In genomic region chr3:57691411-57692133, GRCh38 we compare ENCODE assay signal across 8 cellular contexts. TPM values are rescaled to one million over a fixed set of nuclear protein-coding genes. Genes with fewer than 3 reads are reported as not detected.
DNase-seq lines count a peak whose midpoint lies in the region; ATAC-seq and TF ChIP-seq lines count a peak whose summit lies in the region.

No MANE protein-coding gene starts in this region.

- no peak for ATAC-seq in GM18519 (IDR thresholded peaks at IDR 0.05; ENCODE audit: low FRiP score, unreplicated experiment)

- H3K27ac Mint-ChIP-seq in activated T-cell treated with anti-CD3 and anti-CD28 coated beads, Interleukin-2, amount 50 U/mL, for 24 hours = peak overlapping the region; percentile 95

- H3K9me2 ChIP-seq in hepatocyte (replicated peaks; ENCODE audit: insufficient read depth) = no peaks in the 10 kb centered on the region

- H4K20me1 ChIP-seq in hepatocyte (ENCODE audit: insufficient read depth, poor library complexity, severe bottlenecking) = peaks cover 30% of the 10 kb centered on the region
- peaks cover 52% of the 10 kb centered on the region for H4K20me1 ChIP-seq in smooth muscle cell (ENCODE audit: low read depth)

- H3K4me3 Mint-ChIP-seq in activated T-cell treated with anti-CD3 and anti-CD28 coated beads, Interleukin-2, amount 50 U/mL, for 24 hours = peak overlapping the region; percentile 92

- peak overlapping the region; percentile 80 for H2AFZ ChIP-seq in hepatocyte
- H2AFZ ChIP-seq in smooth muscle cell (ENCODE audit: low read depth) = peak overlapping the region; percentile 67

- H3K79me2 ChIP-seq in hepatocyte = peaks cover 55% of the 10 kb centered on the region
- H3K79me2 ChIP-seq in smooth muscle cell (ENCODE audit: low read depth) = peaks cover 51% of the 10 kb centered on the region

- no peaks in the 10 kb centered on the region for H3K9me3 ChIP-seq in hepatocyte (ENCODE audit: low read depth)
- no peaks in the 10 kb centered on the region for H3K9me3 ChIP-seq in smooth muscle cell (replicated peaks; ENCODE audit: low read depth)

- H3K9me3 Mint-ChIP-seq in activated T-cell treated with anti-CD3 and anti-CD28 coated beads, Interleukin-2, amount 50 U/mL, for 24 hours = no peaks in the 10 kb centered on the region

- H3K36me3 ChIP-seq in hepatocyte (replicated peaks; ENCODE audit: insufficient read depth, low read depth) (no peaks in the 10 kb centered on the region), smooth muscle cell (ENCODE audit: low read depth) (no peaks in the 10 kb centered on the region)

- H3K4me1 ChIP-seq in hepatocyte (ENCODE audit: insufficient read depth) (no peaks in the 10 kb centered on the region), smooth muscle cell (ENCODE audit: low read depth) (peaks cover 13% of the 10 kb centered on the region)

- H3K4me2 ChIP-seq in hepatocyte (peak overlapping the region; percentile 94), smooth muscle cell (peak overlapping the region; percentile 83)

- TF ChIP-seq CTCF in hepatocyte (IDR thresholded peaks at IDR 0.05; ENCODE audit: poor library complexity) = no peak
- no peak for TF ChIP-seq CTCF in smooth muscle cell (IDR thresholded peaks at IDR 0.05; ENCODE audit: borderline replicate concordance, insufficient read depth, poor library complexity, severe bottlenecking)

- H3K4me1 Mint-ChIP-seq in activated T-cell treated with anti-CD3 and anti-CD28 coated beads, Interleukin-2, amount 50 U/mL, for 24 hours (ENCODE audit: low read depth) = peaks cover 46% of the 10 kb centered on the region

- H3F3A ChIP-seq in smooth muscle cell (ENCODE audit: low read depth) = no peaks in the 10 kb centered on the region

- H3K4me3 ChIP-seq in hepatocyte (peak overlapping the region; percentile 51), smooth muscle cell (peak overlapping the region; percentile 61)

- peak overlapping the region; percentile 96 for H3K27ac ChIP-seq in hepatocyte
- peak overlapping the region; percentile 64 for H3K27ac ChIP-seq in smooth muscle cell (ENCODE audit: low read depth)

- no peak overlapping the region for H3K9ac ChIP-seq in smooth muscle cell (ENCODE audit: low read depth)

- H3K27me3 ChIP-seq in hepatocyte (no peaks in the 10 kb centered on the region), smooth muscle cell (ENCODE audit: low read depth) (no peaks in the 10 kb centered on the region)

- DNase-seq in activated CD4-positive, alpha-beta T cell treated with anti-CD3 and anti-CD28 coated beads for 48 hours = peak; percentile 18
- no peak for DNase-seq in activated CD4-positive, alpha-beta T cell treated with anti-CD3 and anti-CD28 coated beads for 4 hours
- DNase-seq in activated T-cell treated with anti-CD3 and anti-CD28 coated beads, Interleukin-2, amount 50 U/mL, for 24 hours = peak; percentile 39
- DNase-seq in hepatocyte (ENCODE audit: low spot score) = no peak
- DNase-seq in smooth muscle cell (lab: John Stamatoyannopoulos, UW; ENCODE audit: unreplicated experiment) = no peak
- DNase-seq in CD1c-positive myeloid dendritic cell (ENCODE audit: extremely low spot score) = no peak
- DNase-seq in NCI-H1417 treated with DMSO at 0.1 percent for 48 hours (lab: John Stamatoyannopoulos, UW) = no peak

- H3K27me3 Mint-ChIP-seq in activated T-cell treated with anti-CD3 and anti-CD28 coated beads, Interleukin-2, amount 50 U/mL, for 24 hours = no peaks in the 10 kb centered on the region

- peaks cover 35% of the 10 kb centered on the region for H3K36me3 Mint-ChIP-seq in activated T-cell treated with anti-CD3 and anti-CD28 coated beads, Interleukin-2, amount 50 U/mL, for 24 hours (ENCODE audit: low read depth)

- 39% methylated on average over 19 of the region's 19 CpGs for WGBS in hepatocyte (ENCODE audit: low lambda C conversion rate, missing lambda C conversion rate)
- WGBS in smooth muscle cell (ENCODE audit: low lambda C conversion rate) = 40% methylated on average over 19 of the region's 19 CpGs

RNA-seq across cellular contexts. Expression of gene DENND6A, which starts 1.3 kb away (rescaled TPM):
- total RNA-seq in hepatocyte (19.3 and 20.3 TPM in 2 replicates), smooth muscle cell (27.1 and 27.4 TPM in 2 replicates)
- polyA plus RNA-seq in hepatocyte (6.3 and 8.1 TPM in 2 replicates), smooth muscle cell (5.2 and 8.4 TPM in 2 replicates)

Comparison
In these comparisons a context has a peak if more than half of its experiments do, and no peak if none do; other contexts are left out.
1. DNase-seq: peak in activated CD4-positive, alpha-beta T cell treated with anti-CD3 and anti-CD28 coated beads for 48 hours (single experiment) and activated T-cell treated with anti-CD3 and anti-CD28 coated beads, Interleukin-2, amount 50 U/mL, for 24 hours (single experiment); none in activated CD4-positive, alpha-beta T cell treated with anti-CD3 and anti-CD28 coated beads for 4 hours (0 of 2), hepatocyte (single experiment), smooth muscle cell (single experiment), CD1c-positive myeloid dendritic cell (single experiment) and NCI-H1417 treated with DMSO at 0.1 percent for 48 hours (single experiment).